Comparison of ENCODE assay signal across 1 cellular context in the genomic region with DNA sequence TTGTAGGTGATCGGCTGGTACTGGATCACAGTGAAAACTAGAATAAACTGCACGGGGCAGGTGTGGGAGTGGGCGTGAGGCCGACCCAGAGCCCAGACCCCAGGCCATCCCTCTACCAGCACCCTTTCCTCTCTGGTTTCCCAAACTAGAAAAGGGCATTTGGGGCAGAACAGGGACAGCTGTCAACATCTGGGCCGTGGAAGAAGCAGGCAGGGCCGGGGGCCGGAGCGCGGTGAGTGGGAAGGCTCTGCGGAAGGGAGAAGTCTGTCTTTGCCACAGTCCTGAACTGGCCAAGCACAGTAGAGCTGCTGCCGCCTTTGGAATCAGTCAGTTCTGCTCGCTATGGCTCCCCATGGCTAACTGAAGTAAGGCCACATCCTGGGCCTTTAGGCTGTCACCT.
TF ChIP-seq lines count a peak whose summit lies in the region.

No MANE protein-coding gene starts in this region.

TF ChIP-seq in HepG2, 621 proteins besides CTCF, POLR2A, EP300 and RAD21:
- TF ChIP-seq FOSL1 (CRISPR knock-in tag; IDR thresholded peaks at IDR 0.05; ENCODE audit: borderline replicate concordance): no peak
- no peak for TF ChIP-seq SP1 (IDR thresholded peaks at IDR 0.05)
- TF ChIP-seq SP1 (CRISPR knock-in tag; IDR thresholded peaks at IDR 0.05): no peak
- no peak for TF ChIP-seq ISX (CRISPR knock-in tag; conservative IDR thresholded peaks at IDR 0.05)
- TF ChIP-seq ZNF33B (CRISPR knock-in tag; IDR thresholded peaks at IDR 0.05): no peak
- TF ChIP-seq RFXANK (CRISPR knock-in tag; IDR thresholded peaks at IDR 0.05): no peak
- TF ChIP-seq ZNF550 (CRISPR knock-in tag; IDR thresholded peaks at IDR 0.05; ENCODE audit: borderline replicate concordance): no peak
- TF ChIP-seq TMF1 (CRISPR knock-in tag; IDR thresholded peaks at IDR 0.05; ENCODE audit: low read depth): no peak
- TF ChIP-seq NFIC (IDR thresholded peaks at IDR 0.05; ENCODE audit: low read length): no peak
- TF ChIP-seq ZFYVE20 (CRISPR knock-in tag; IDR thresholded peaks at IDR 0.05; ENCODE audit: borderline replicate concordance, low read depth): no peak
- no peak for TF ChIP-seq TCF7 (IDR thresholded peaks at IDR 0.05; ENCODE audit: low read depth)
